In genomic region chr7:4787947-4788626, GRCh38 we compare ENCODE assay signal across 23 cellular contexts.
"Had no signal": no experiment of that assay in that cellular context is flagged by ENCODE, and none has a peak within 500 bp of the region (broad histone marks: within the 10 kb centered on the region; RNA-seq: fewer than 3 reads in every experiment).

No MANE protein-coding gene starts in this region.

- H3K27ac Mint-ChIP-seq: dendritic cell treated with granulocyte-macrophage colony-stimulating factor and Interleukin-4, amounts not matched to agents 40 ng/mL and 50 ng/mL, for 4 days; memory B cell; mesothelial cell of epicardium; stimulated activated memory B cell treated with anti-CD40 and anti-IgM and Interleukin-4, amounts not matched to agents 10 μg/mL and 1 μg/mL and 100 μg/mL, for 72 hours had no signal

- H3K9me3 ChIP-seq: esophagus muscularis mucosa, gastrocnemius medialis, heart right ventricle, left lung, lower lobe of right lung, stomach, thoracic aorta, transverse colon had no signal

- H3K4me3 ChIP-seq: esophagus muscularis mucosa, gastrocnemius medialis, heart right ventricle, left lung, lower lobe of right lung, smooth muscle cell, stomach, thoracic aorta, transverse colon had no signal

- H3K27ac ChIP-seq: epithelial cell of prostate, esophagus muscularis mucosa, gastrocnemius medialis, heart right ventricle, left lung, lower lobe of right lung, stomach, thoracic aorta, transverse colon had no signal

- FAIRE-seq: keratinocyte had no signal

- H3K27me3 ChIP-seq: esophagus muscularis mucosa, gastrocnemius medialis, heart right ventricle, left lung, stomach, transverse colon had no signal

- H3K4me1 Mint-ChIP-seq: memory B cell, mesothelial cell of epicardium, neural crest cell had no signal

- H3K27me3 Mint-ChIP-seq: dendritic cell treated with granulocyte-macrophage colony-stimulating factor and Interleukin-4, amounts not matched to agents 40 ng/mL and 50 ng/mL, for 4 days; effector memory CD8-positive, alpha-beta T cell; memory B cell; stimulated activated memory B cell treated with anti-CD40 and anti-IgM and Interleukin-4, amounts not matched to agents 10 μg/mL and 1 μg/mL and 100 μg/mL, for 72 hours had no signal

- H3K4me1 ChIP-seq: gastrocnemius medialis, lower lobe of right lung had no signal

- H3K36me3 Mint-ChIP-seq: natural killer cell had no signal

- H3K4me3 Mint-ChIP-seq: dendritic cell treated with granulocyte-macrophage colony-stimulating factor and Interleukin-4, amounts not matched to agents 40 ng/mL and 50 ng/mL, for 4 days; effector memory CD8-positive, alpha-beta T cell; memory B cell; mesothelial cell of epicardium; natural killer cell; neural crest cell; stimulated activated memory B cell treated with anti-CD40 and anti-IgM and Interleukin-4, amounts not matched to agents 10 μg/mL and 1 μg/mL and 100 μg/mL, for 72 hours had no signal

- H3K9me3 Mint-ChIP-seq: dendritic cell treated with granulocyte-macrophage colony-stimulating factor and Interleukin-4, amounts not matched to agents 40 ng/mL and 50 ng/mL, for 4 days; effector memory CD8-positive, alpha-beta T cell; memory B cell; mesothelial cell of epicardium; natural killer cell; neural crest cell; stimulated activated memory B cell treated with anti-CD40 and anti-IgM and Interleukin-4, amounts not matched to agents 10 μg/mL and 1 μg/mL and 100 μg/mL, for 72 hours had no signal

- H3K4me2 ChIP-seq: smooth muscle cell had no signal

- ATAC-seq: effector memory CD8-positive, alpha-beta T cell; gastrocnemius medialis; heart right ventricle; left lung; lower lobe of right lung; natural killer cell; stimulated activated memory B cell treated with anti-CD40 and anti-IgM and Interleukin-4, amounts not matched to agents 10 μg/mL and 1 μg/mL and 100 μg/mL, for 72 hours had no signal

- DNase-seq: effector memory CD8-positive, alpha-beta T cell; gastrocnemius medialis; heart right ventricle; hypothalamus; lower lobe of right lung; natural killer cell; occipital lobe; posterior cingulate gyrus; stimulated activated CD4-positive, alpha-beta T cell treated with anti-CD3 and anti-CD28 coated beads, Interleukin-1b, Interleukin-23, amount 100 ng/mL, for 48 hours; stimulated activated CD4-positive, alpha-beta T cell treated with anti-CD3 and anti-CD28 coated beads, Interleukin-4, amount 100 ng/mL, for 24 hours; stomach; transverse colon had no signal
